Comparison of ENCODE assay signal across 27 cellular contexts in genomic region chr2:119856469-119856901, GRCh38.
DNase-seq lines count a peak whose midpoint lies in the region; ATAC-seq, FAIRE-seq and TF ChIP-seq lines count a peak whose summit lies in the region.
"Had no signal": no experiment of that assay in that cellular context is flagged by ENCODE, and none has a peak within 500 bp of the region (broad histone marks: within the 10 kb centered on the region; RNA-seq: fewer than 3 reads in every experiment).

No MANE protein-coding gene starts in this region.

- peaks cover 45% of the 10 kb centered on the region for H3K4me1 Mint-ChIP-seq in central memory CD8-positive, alpha-beta T cell

- H3K9me3 Mint-ChIP-seq in central memory CD8-positive, alpha-beta T cell = peaks cover 6% of the 10 kb centered on the region

- TF ChIP-seq POLR2A in GM12891 (IDR thresholded peaks at IDR 0.05; ENCODE audit: low read depth, low read length) = no peak

- H3K9me3 ChIP-seq in WERI-Rb-1 (ENCODE audit: severe bottlenecking) = peaks cover 6% of the 10 kb centered on the region
- H3K9me3 ChIP-seq: prostate gland had no signal

- TF ChIP-seq CTCF in WERI-Rb-1 (IDR thresholded peaks at IDR 0.05; ENCODE audit: low read depth, low read length) = no peak

- no peak for ATAC-seq in central memory CD8-positive, alpha-beta T cell (replicated peaks; ENCODE audit: extremely low read depth, poor library complexity, severe bottlenecking)
- ATAC-seq in GM21786 (IDR thresholded peaks at IDR 0.05; ENCODE audit: unreplicated experiment) = no peak
- ATAC-seq in GM21825 (IDR thresholded peaks at IDR 0.05; ENCODE audit: unreplicated experiment) = no peak
- ATAC-seq: activated naive CD8-positive, alpha-beta T cell treated with anti-CD3 and anti-CD28 coated beads, Interleukin-2, amount 50 U/mL, for 24 hours; body of pancreas had no signal

- peak; percentile 26 for FAIRE-seq in GM12891 (lab: Jason Lieb, UNC)

- no peak overlapping the region for H3K4me3 ChIP-seq in WERI-Rb-1 (ENCODE audit: low read depth, low read length)
- H3K4me3 ChIP-seq: body of pancreas, esophagus muscularis mucosa, left ventricle myocardium inferior, prostate gland had no signal

- no peaks in the 10 kb centered on the region for H3K36me3 Mint-ChIP-seq in central memory CD8-positive, alpha-beta T cell (ENCODE audit: insufficient read depth)

- H3K27ac ChIP-seq in WERI-Rb-1 = no peak overlapping the region
- H3K27ac ChIP-seq: body of pancreas, esophagus muscularis mucosa, HL-60, left ventricle myocardium inferior, prostate gland had no signal

- DNase-seq in CMK (ENCODE audit: low read depth) (peak; percentile 8), GM12891 (ENCODE audit: insufficient read length, low spot score) (no peak), NCI-H748 treated with DMSO at 0.1 percent for 48 hours (lab: John Stamatoyannopoulos, UW) (peak; percentile 16), WERI-Rb-1 (no peak)
- no peak for DNase-seq in central memory CD8-positive, alpha-beta T cell (ENCODE audit: low spot score in 2 of 2)
- DNase-seq: activated CD4-positive, alpha-beta memory T cell treated with anti-CD3 and anti-CD28 coated beads for 36 hours; activated CD4-positive, CD25-positive, alpha-beta regulatory T cell; activated CD8-positive, alpha-beta memory T cell treated with anti-CD3 and anti-CD28 coated beads, Interleukin-2, amount 50 U/mL, for 48 hours; activated effector memory CD4-positive, alpha-beta T cell treated with Interleukin-2 at 50 U/mL for 16 hours; activated naive CD8-positive, alpha-beta T cell treated with anti-CD3 and anti-CD28 coated beads, Interleukin-2, amount 50 U/mL, for 24 hours; body of pancreas; foreskin melanocyte; hippocampal formation; left ventricle myocardium inferior; naive B cell; NCI-H1092; NCI-H2029 treated with DMSO at 0.1 percent for 48 hours; NCI-H446; RPMI8226; SK-N-SH; trophoblast cell had no signal

- no peak overlapping the region for H3K4me3 Mint-ChIP-seq in central memory CD8-positive, alpha-beta T cell
- H3K4me3 Mint-ChIP-seq: activated CD4-positive, alpha-beta memory T cell treated with anti-CD3 and anti-CD28 coated beads for 36 hours; activated naive CD8-positive, alpha-beta T cell treated with anti-CD3 and anti-CD28 coated beads, Interleukin-2, amount 50 U/mL, for 24 hours; CD14-positive monocyte; naive B cell had no signal

- H3K27ac Mint-ChIP-seq in central memory CD8-positive, alpha-beta T cell (ENCODE audit: low read depth) = peak overlapping the region; percentile 32
- H3K27ac Mint-ChIP-seq: activated CD4-positive, alpha-beta memory T cell treated with anti-CD3 and anti-CD28 coated beads for 36 hours; activated naive CD8-positive, alpha-beta T cell treated with anti-CD3 and anti-CD28 coated beads, Interleukin-2, amount 50 U/mL, for 24 hours; CD14-positive monocyte; naive B cell had no signal

- no peaks in the 10 kb centered on the region for H3K27me3 Mint-ChIP-seq in central memory CD8-positive, alpha-beta T cell
- H3K27me3 Mint-ChIP-seq: activated CD4-positive, alpha-beta memory T cell treated with anti-CD3 and anti-CD28 coated beads for 36 hours; activated naive CD8-positive, alpha-beta T cell treated with anti-CD3 and anti-CD28 coated beads, Interleukin-2, amount 50 U/mL, for 24 hours; naive B cell had no signal

- H3K27me3 ChIP-seq in WERI-Rb-1 (ENCODE audit: insufficient read depth, low read depth, severe bottlenecking) = no peaks in the 10 kb centered on the region
- H3K27me3 ChIP-seq: body of pancreas, esophagus muscularis mucosa had no signal

- H3K36me3 ChIP-seq in WERI-Rb-1 = no peaks in the 10 kb centered on the region
- H3K36me3 ChIP-seq: esophagus muscularis mucosa, left ventricle myocardium inferior, prostate gland had no signal

TF ChIP-seq in GM12891, 5 proteins besides CTCF, POLR2A, EP300 and RAD21:
- no peak for TF ChIP-seq POU2F2 (IDR thresholded peaks at IDR 0.05; ENCODE audit: low read depth, low read length)
- TF ChIP-seq POLR2AphosphoS5 (IDR thresholded peaks at IDR 0.05; ENCODE audit: low read depth, low read length) = no peak

Comparison
In these comparisons a context has a peak if more than half of its experiments do, and no peak if none do; other contexts are left out.
1. DNase-seq: peak in CMK (single experiment) and NCI-H748 treated with DMSO at 0.1 percent for 48 hours (single experiment); none in GM12891 (single experiment), central memory CD8-positive, alpha-beta T cell (0 of 2) and WERI-Rb-1 (single experiment).